In genomic region chr1:229661022-229661877, GRCh38 we compare ENCODE assay signal across 8 cellular contexts. TPM values are rescaled to one million over a fixed set of nuclear protein-coding genes. Genes with fewer than 3 reads are reported as not detected.
A peak's percentile ranks its signal among the peaks of the same experiment; 100 is the strongest.
DNase-seq lines count a peak whose midpoint lies in the region; ATAC-seq and TF ChIP-seq lines count a peak whose summit lies in the region.

No MANE protein-coding gene starts in this region.

- no peak for TF ChIP-seq POLR2A in erythroblast (IDR thresholded peaks at IDR 0.05; ENCODE audit: low read length)

- no peaks in the 10 kb centered on the region for H3K27me3 ChIP-seq in NT2/D1 (ENCODE audit: insufficient read depth, insufficient read length)
- no peaks in the 10 kb centered on the region for H3K27me3 ChIP-seq in naive thymus-derived CD4-positive, alpha-beta T cell (ENCODE audit: control insufficient read depth in 2 of 2, insufficient read depth in 2 of 2, low read length in 2 of 2)

- H3K36me3 Mint-ChIP-seq in naive thymus-derived CD4-positive, alpha-beta T cell: peaks cover 0 to 23% (median 5%) of the 10 kb centered on the region in 5 donors
- H3K36me3 Mint-ChIP-seq in stimulated activated naive B cell treated with anti-CD40 and anti-IgM and Interleukin-4, amounts not matched to agents 10 μg/mL and 1 μg/mL and 100 μg/mL, for 72 hours: peaks cover 30 to 40% of the 10 kb centered on the region in 2 donors

- POLR2A ChIA-PET in naive thymus-derived CD4-positive, alpha-beta T cell (lab: Charles Lee): no interaction called here

- H3K27ac ChIP-seq in naive thymus-derived CD4-positive, alpha-beta T cell (ENCODE audit: low read depth, low read length): no peak overlapping the region

- peaks cover 0 to 11% (median 5%) of the 10 kb centered on the region in 7 donors for H3K4me1 Mint-ChIP-seq in naive thymus-derived CD4-positive, alpha-beta T cell
- H3K4me1 Mint-ChIP-seq in stimulated activated naive B cell treated with anti-CD40 and anti-IgM and Interleukin-4, amounts not matched to agents 10 μg/mL and 1 μg/mL and 100 μg/mL, for 72 hours: peaks cover 11 to 19% of the 10 kb centered on the region in 2 donors

- no peaks in the 10 kb centered on the region for H3K4me1 ChIP-seq in NT2/D1 (ENCODE audit: insufficient read depth, insufficient read length)
- peaks cover 13% of the 10 kb centered on the region in 2 donors for H3K4me1 ChIP-seq in naive thymus-derived CD4-positive, alpha-beta T cell (ENCODE audit: control insufficient read depth in 2 of 2, insufficient read depth in 2 of 2, low read length in 2 of 2)

- no peak overlapping the region for H3K9ac ChIP-seq in NT2/D1 (ENCODE audit: insufficient read length, low read depth)

- DNase-seq in AG10803 (ENCODE audit: low read depth) (peak; percentile 68), NT2/D1 (ENCODE audit: low read depth, low spot score) (peak; percentile 83), activated T-cell treated with anti-CD3 and anti-CD28 coated beads for 24 hours (ENCODE audit: low read depth) (peak; percentile 60), erythroblast (lab: John Stamatoyannopoulos, UW) (peak; percentile 67 to 82)
- DNase-seq in naive thymus-derived CD4-positive, alpha-beta T cell: peak; percentile 38 to 72 (median 67)
- peak; percentile 63 for DNase-seq in stimulated activated naive B cell treated with anti-CD40 and anti-IgM and Interleukin-4, amounts not matched to agents 10 μg/mL and 1 μg/mL and 100 μg/mL, for 72 hours

- no peak overlapping the region for H3K4me3 Mint-ChIP-seq in naive thymus-derived CD4-positive, alpha-beta T cell
- H3K4me3 Mint-ChIP-seq in stimulated activated naive B cell treated with anti-CD40 and anti-IgM and Interleukin-4, amounts not matched to agents 10 μg/mL and 1 μg/mL and 100 μg/mL, for 72 hours: no peak overlapping the region

- no peaks in the 10 kb centered on the region for H3K9me3 ChIP-seq in NT2/D1 (ENCODE audit: insufficient read depth, low read length)
- no peaks in the 10 kb centered on the region for H3K9me3 ChIP-seq in naive thymus-derived CD4-positive, alpha-beta T cell (ENCODE audit: control insufficient read depth in 2 of 3, low read length in 3 of 3)

- TF ChIP-seq CTCF in AG10803 (conservative IDR thresholded peaks at IDR 0.05; ENCODE audit: low read length): peak; percentile 90

- H3K9me3 Mint-ChIP-seq in naive thymus-derived CD4-positive, alpha-beta T cell: no peaks in the 10 kb centered on the region
- no peaks in the 10 kb centered on the region for H3K9me3 Mint-ChIP-seq in stimulated activated naive B cell treated with anti-CD40 and anti-IgM and Interleukin-4, amounts not matched to agents 10 μg/mL and 1 μg/mL and 100 μg/mL, for 72 hours

- intact Hi-C loops in naive thymus-derived CD4-positive, alpha-beta T cell (cut with micrococcal nuclease): loop anchor here (1.0 to 10.0 kb wide), 8 partner anchors 186 to 1550 kb away; partner anchors contain the start of gene GALNT2 (in 1 of the 2)

- ATAC-seq in GM19023 (IDR thresholded peaks at IDR 0.05; ENCODE audit: unreplicated experiment): peak; percentile 76
- peak; percentile 74 for ATAC-seq in HG03571 (IDR thresholded peaks at IDR 0.05; ENCODE audit: unreplicated experiment)
- ATAC-seq in naive thymus-derived CD4-positive, alpha-beta T cell: peak; percentile 87
- ATAC-seq in stimulated activated naive B cell treated with anti-CD40 and anti-IgM and Interleukin-4, amounts not matched to agents 10 μg/mL and 1 μg/mL and 100 μg/mL, for 72 hours (replicated peaks): peak; percentile 95 to 97

- H3K27me3 Mint-ChIP-seq in naive thymus-derived CD4-positive, alpha-beta T cell: no peaks in the 10 kb centered on the region
- no peaks in the 10 kb centered on the region for H3K27me3 Mint-ChIP-seq in stimulated activated naive B cell treated with anti-CD40 and anti-IgM and Interleukin-4, amounts not matched to agents 10 μg/mL and 1 μg/mL and 100 μg/mL, for 72 hours

- peak overlapping the region in 3 of 9 donors; percentile 8 to 80 (median 66) for H3K27ac Mint-ChIP-seq in naive thymus-derived CD4-positive, alpha-beta T cell
- H3K27ac Mint-ChIP-seq in stimulated activated naive B cell treated with anti-CD40 and anti-IgM and Interleukin-4, amounts not matched to agents 10 μg/mL and 1 μg/mL and 100 μg/mL, for 72 hours: peak overlapping the region; percentile 60

- H3K4me3 ChIP-seq in AG10803 (ENCODE audit: low read length) (no peak overlapping the region), NT2/D1 (ENCODE audit: insufficient read length, low read depth) (no peak overlapping the region)
- no peak overlapping the region for H3K4me3 ChIP-seq in naive thymus-derived CD4-positive, alpha-beta T cell (ENCODE audit: low read length)

- H3K36me3 ChIP-seq in NT2/D1 (ENCODE audit: insufficient read depth, insufficient read length, low read length): peaks cover 81% of the 10 kb centered on the region
- peaks cover 0 to 26% (median 6%) of the 10 kb centered on the region in 3 experiments for H3K36me3 ChIP-seq in naive thymus-derived CD4-positive, alpha-beta T cell (ENCODE audit: control insufficient read depth in 2 of 3, insufficient read depth in 3 of 3, low read length in 3 of 3)

- CTCF ChIA-PET in naive thymus-derived CD4-positive, alpha-beta T cell (lab: Charles Lee): interaction anchor here (0.7 to 5.4 kb wide), 16 partner anchors 11 to 653 kb away, joined by 3 to 40 read pairs (median 4); no protein-coding TSS in a partner anchor

RNA-seq across cellular contexts. Expression of gene URB2, which starts 35.2 kb away (rescaled TPM):
- total RNA-seq in naive thymus-derived CD4-positive, alpha-beta T cell: 10 to 100 TPM in 4 of 5 experiments, 1 to 10 TPM in 1; 6.2 to 18.2 (median 11.0) TPM
- polyA plus RNA-seq in naive thymus-derived CD4-positive, alpha-beta T cell: 1 to 10 TPM; 5.6 to 8.2 TPM

RNA-seq across cellular contexts. Expression of gene TAF5L, which starts 35.3 kb away (rescaled TPM):
- total RNA-seq in naive thymus-derived CD4-positive, alpha-beta T cell: 10 to 100 TPM; 17.3 to 27.2 (median 19.8) TPM
- polyA plus RNA-seq in naive thymus-derived CD4-positive, alpha-beta T cell: 1 to 10 TPM; 4.7 to 6.8 TPM
